In the genomic region with DNA sequence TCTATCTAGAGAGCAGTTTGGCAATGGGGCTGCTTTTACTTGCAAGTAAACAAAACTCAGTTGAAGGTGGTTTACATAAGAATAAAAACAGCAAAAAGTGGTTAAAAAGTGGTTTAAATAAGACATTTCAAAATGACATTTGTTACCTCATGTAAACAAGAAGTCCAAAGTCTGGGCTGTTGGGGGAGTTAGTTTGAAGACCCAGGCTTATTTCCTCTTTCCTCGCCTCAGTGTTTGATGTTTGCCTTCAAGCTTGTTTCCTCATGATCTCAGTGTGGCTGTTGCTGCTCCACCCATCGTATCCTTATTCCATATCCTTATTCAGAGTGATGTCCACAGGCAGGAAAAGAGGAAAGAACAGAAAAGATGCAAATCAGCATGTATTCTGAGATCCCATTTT, we compare ENCODE assay signal across 19 cellular contexts. TPM values are rescaled to one million over a fixed set of nuclear protein-coding genes. Genes with fewer than 3 reads are reported as not detected.
"Had no signal": no experiment of that assay in that cellular context is flagged by ENCODE, and none has a peak within 500 bp of the region (broad histone marks: within the 10 kb centered on the region; RNA-seq: fewer than 3 reads in every experiment).

No MANE protein-coding gene starts in this region.

- H3K36me3 ChIP-seq: esophagus squamous epithelium, right atrium auricular region, sigmoid colon had no signal

- DNase-seq: effector CD4-positive, alpha-beta T cell; esophagus squamous epithelium; foreskin fibroblast; immature natural killer cell; left cardiac atrium; left ventricle myocardium superior; mesendoderm; naive thymus-derived CD8-positive, alpha-beta T cell; sigmoid colon; stimulated activated CD4-positive, alpha-beta T cell treated with anti-CD3 and anti-CD28 coated beads, Interleukin-2, amount 100 ng/mL, for 24 hours; stimulated activated CD4-positive, alpha-beta T cell treated with anti-CD3 and anti-CD28 coated beads, Interleukin-4, amount 100 ng/mL, for 4 hours; stimulated activated naive B cell treated with anti-CD40 and anti-IgM and Interleukin-4, amounts not matched to agents 10 μg/mL and 1 μg/mL and 100 μg/mL, for 72 hours; stimulated activated naive CD8-positive, alpha-beta T cell treated with anti-CD3 and anti-CD28 coated beads, Interleukin-15, amount 100 ng/mL, for 72 hours; trophoblast cell had no signal

- ATAC-seq: left cardiac atrium; left ventricle myocardium superior; naive thymus-derived CD8-positive, alpha-beta T cell; stimulated activated naive B cell treated with anti-CD40 and anti-IgM and Interleukin-4, amounts not matched to agents 10 μg/mL and 1 μg/mL and 100 μg/mL, for 72 hours; stimulated activated naive CD8-positive, alpha-beta T cell treated with anti-CD3 and anti-CD28 coated beads, Interleukin-15, amount 100 ng/mL, for 72 hours had no signal

- FAIRE-seq: keratinocyte had no signal

- H3K4me3 ChIP-seq: coronary artery, esophagus squamous epithelium, right atrium auricular region, sigmoid colon, skin epidermis had no signal

- H3K27ac ChIP-seq: coronary artery, epithelial cell of prostate, esophagus squamous epithelium, right atrium auricular region, sigmoid colon, skin epidermis had no signal

- H3K9me3 ChIP-seq: esophagus squamous epithelium, right atrium auricular region, sigmoid colon had no signal

- H3K27me3 ChIP-seq: esophagus squamous epithelium, right atrium auricular region, sigmoid colon had no signal

RNA-seq across cellular contexts. Expression of gene CGNL1, which starts 15.2 kb away (rescaled TPM):
- total RNA-seq: naive thymus-derived CD8-positive, alpha-beta T cell had no signal
- polyA plus RNA-seq: immature natural killer cell; naive thymus-derived CD8-positive, alpha-beta T cell had no signal
